9 cellular contexts compared by ENCODE assay signal in genomic region chr22:41523464-41524221, GRCh38. TPM values are rescaled to one million over a fixed set of nuclear protein-coding genes. Genes with fewer than 3 reads are reported as not detected.
A peak's percentile ranks its signal among the peaks of the same experiment; 100 is the strongest.
DNase-seq lines count a peak whose midpoint lies in the region; ATAC-seq and TF ChIP-seq lines count a peak whose summit lies in the region.
"Had no signal": no experiment of that assay in that cellular context is flagged by ENCODE, and none has a peak within 500 bp of the region (broad histone marks: within the 10 kb centered on the region; RNA-seq: fewer than 3 reads in every experiment).

No MANE protein-coding gene starts in this region.

- DNase-seq in GM23248 (peak; percentile 38), iPS-NIHi7 (ENCODE audit: extremely low spot score) (peak; percentile 58), foreskin keratinocyte (no peak), superior temporal gyrus (ENCODE audit: extremely low spot score) (no peak), ureter (ENCODE audit: low spot score) (no peak)
- DNase-seq: NCI-H1694 treated with DMSO at 0.1 percent for 48 hours had no signal

- no peak for TF ChIP-seq CTCF in foreskin keratinocyte (conservative IDR thresholded peaks at IDR 0.05)

- no peaks in the 10 kb centered on the region for H3K27me3 Mint-ChIP-seq in stimulated activated memory B cell treated with anti-CD40 and anti-IgM and Interleukin-4, amounts not matched to agents 10 μg/mL and 1 μg/mL and 100 μg/mL, for 72 hours

- 90 to 91% methylated on average over 21 of the region's 21 CpGs for WGBS in GM23248 (ENCODE audit: low coverage in 1 of 2, low lambda C conversion rate in 2 of 2, missing lambda C conversion rate in 2 of 2), 2 experiments

- H3K27ac Mint-ChIP-seq in stimulated activated memory B cell treated with anti-CD40 and anti-IgM and Interleukin-4, amounts not matched to agents 10 μg/mL and 1 μg/mL and 100 μg/mL, for 72 hours = peak overlapping the region; percentile 74

- H2AFZ ChIP-seq in GM23248 = no peak overlapping the region

- H3K27me3 ChIP-seq in GM23248 (replicated peaks; ENCODE audit: insufficient read depth) (no peaks in the 10 kb centered on the region), foreskin keratinocyte (no peaks in the 10 kb centered on the region)

- no peaks in the 10 kb centered on the region for H3K79me2 ChIP-seq in GM23248 (ENCODE audit: insufficient read depth)

- peaks cover 46% of the 10 kb centered on the region for H3K36me3 Mint-ChIP-seq in stimulated activated memory B cell treated with anti-CD40 and anti-IgM and Interleukin-4, amounts not matched to agents 10 μg/mL and 1 μg/mL and 100 μg/mL, for 72 hours

- H3K9me3 Mint-ChIP-seq in stimulated activated memory B cell treated with anti-CD40 and anti-IgM and Interleukin-4, amounts not matched to agents 10 μg/mL and 1 μg/mL and 100 μg/mL, for 72 hours = no peaks in the 10 kb centered on the region

- in situ Hi-C loops in GM23248 (cut with MboI) = no loop called here

- H3K27ac ChIP-seq in GM23248 = no peak overlapping the region
- H3K27ac ChIP-seq in angular gyrus (ENCODE audit: low read depth, low read length) = peak overlapping the region; percentile 86
- no peak overlapping the region for H3K27ac ChIP-seq in foreskin keratinocyte

- H3K9me2 ChIP-seq in GM23248 (ENCODE audit: insufficient read depth) = no peaks in the 10 kb centered on the region

- no peaks in the 10 kb centered on the region for H4K20me1 ChIP-seq in GM23248 (ENCODE audit: insufficient read depth)

- no peak overlapping the region for H3K4me3 ChIP-seq in GM23248

- no peaks in the 10 kb centered on the region for H3K4me1 ChIP-seq in GM23248 (ENCODE audit: insufficient read depth)
- no peaks in the 10 kb centered on the region for H3K4me1 ChIP-seq in foreskin keratinocyte

- no peak overlapping the region for H3K4me3 Mint-ChIP-seq in stimulated activated memory B cell treated with anti-CD40 and anti-IgM and Interleukin-4, amounts not matched to agents 10 μg/mL and 1 μg/mL and 100 μg/mL, for 72 hours

- no peaks in the 10 kb centered on the region for H3K9me3 ChIP-seq in GM23248 (ENCODE audit: low read depth)

- peaks cover 18% of the 10 kb centered on the region for H3F3A ChIP-seq in GM23248 (ENCODE audit: insufficient read depth)

- H3K36me3 ChIP-seq in GM23248 (ENCODE audit: low read depth) = peaks cover 4% of the 10 kb centered on the region; the same call in 1 of the 2 replicates

- no peak for ATAC-seq in stimulated activated memory B cell treated with anti-CD40 and anti-IgM and Interleukin-4, amounts not matched to agents 10 μg/mL and 1 μg/mL and 100 μg/mL, for 72 hours
- no peak for ATAC-seq in foreskin keratinocyte
- no peak for ATAC-seq in HG02970 (IDR thresholded peaks at IDR 0.05; ENCODE audit: low FRiP score, unreplicated experiment)

- H3K4me1 Mint-ChIP-seq in stimulated activated memory B cell treated with anti-CD40 and anti-IgM and Interleukin-4, amounts not matched to agents 10 μg/mL and 1 μg/mL and 100 μg/mL, for 72 hours = peaks cover 30% of the 10 kb centered on the region

- no peak overlapping the region for H3K4me2 ChIP-seq in GM23248 (ENCODE audit: unreplicated experiment)

- H3K9ac ChIP-seq in GM23248 = no peak overlapping the region

RNA-seq across cellular contexts. Expression of gene POLR3H, which starts 20.6 kb away (rescaled TPM):
- 16.8 and 21.2 TPM in 2 replicates for total RNA-seq in GM23248 (2014; rRNA removed; shearing (Covaris generic))
- polyA plus RNA-seq in GM23248 (2016; fragmentation: Nextera tagmentation; extraction: Ambion mirVana) (49.6 and 52.2 TPM in 2 replicates), foreskin keratinocyte (56.7 and 60.3 TPM in 2 replicates)
- total RNA-seq in foreskin keratinocyte (32.7 and 32.9 TPM in 2 replicates), ureter (54.2 TPM)

RNA-seq across cellular contexts. Expression of gene CSDC2, which starts 37.2 kb away (rescaled TPM):
- total RNA-seq in GM23248 (2014; rRNA removed; shearing (Covaris generic)) = 0.38 TPM in 1 of 2 replicates, not detected in the other
- polyA plus RNA-seq in GM23248 (2016; fragmentation: Nextera tagmentation; extraction: Ambion mirVana) (0.59 and 1.1 TPM in 2 replicates), foreskin keratinocyte (not detected in 2 replicates)
- total RNA-seq in foreskin keratinocyte (not detected in 2 replicates), ureter (1.8 TPM)

RNA-seq across cellular contexts. Expression of gene ACO2, which starts 54.7 kb away (rescaled TPM):
- total RNA-seq in GM23248 (2014; rRNA removed; shearing (Covaris generic)) = 41.5 and 60.4 TPM in 2 replicates
- polyA plus RNA-seq in GM23248 (2016; fragmentation: Nextera tagmentation; extraction: Ambion mirVana) (68.1 and 68.7 TPM in 2 replicates), foreskin keratinocyte (68.4 and 74.2 TPM in 2 replicates)
- total RNA-seq in foreskin keratinocyte (76.5 and 79.6 TPM in 2 replicates), ureter (121 TPM)

RNA-seq across cellular contexts. Expression of gene PHF5A, which starts 55.2 kb away (rescaled TPM):
- 41.9 and 53.4 TPM in 2 replicates for total RNA-seq in GM23248 (2014; rRNA removed; shearing (Covaris generic))
- polyA plus RNA-seq in GM23248 (2016; fragmentation: Nextera tagmentation; extraction: Ambion mirVana) = 13.1 and 13.7 TPM in 2 replicates
- 80.0 and 82.6 TPM in 2 replicates for total RNA-seq in foreskin keratinocyte
- polyA plus RNA-seq in foreskin keratinocyte = 88.2 and 98.2 TPM in 2 replicates
- 32.3 TPM for total RNA-seq in ureter

Comparison
In these comparisons a context has a peak if more than half of its experiments do, and no peak if none do; other contexts are left out.
1. DNase-seq: peak in GM23248 (single experiment) and iPS-NIHi7 (single experiment); none in foreskin keratinocyte (0 of 2), superior temporal gyrus (single experiment) and ureter (single experiment).